ENCODE assay signal across 17 cellular contexts in genomic region chr1:53733975-53734649, GRCh38.
A peak's percentile ranks its signal among the peaks of the same experiment; 100 is the strongest.
DNase-seq lines count a peak whose midpoint lies in the region; ATAC-seq and TF ChIP-seq lines count a peak whose summit lies in the region.
"Had no signal": no experiment of that assay in that cellular context is flagged by ENCODE, and none has a peak within 500 bp of the region (broad histone marks: within the 10 kb centered on the region; RNA-seq: fewer than 3 reads in every experiment).

No MANE protein-coding gene starts in this region.

- H3K4me3 ChIP-seq in KMS-11 (IDR thresholded peaks at IDR 0.05; ENCODE audit: insufficient read depth, low read depth, low read length), result peak overlapping the region; percentile 52
- peak overlapping the region; percentile 6 for H3K4me3 ChIP-seq in astrocyte of the spinal cord (ENCODE audit: low read depth, low read length)
- H3K4me3 ChIP-seq in tibial artery, result no peak overlapping the region
- H3K4me3 ChIP-seq: SK-N-MC, uterus had no signal

- H3K9ac ChIP-seq in KMS-11, result peak overlapping the region; percentile 35; the same call in 1 of the 2 replicates
- H3K9ac ChIP-seq: parathyroid adenoma had no signal

- H3K36me3 Mint-ChIP-seq in nephron (ENCODE audit: low read depth), result no peaks in the 10 kb centered on the region

- H4K20me1 ChIP-seq in KMS-11 (ENCODE audit: insufficient read depth), result no peaks in the 10 kb centered on the region

- no peak overlapping the region for H3K4me3 Mint-ChIP-seq in nephron
- H3K4me3 Mint-ChIP-seq: activated B cell treated with CpG ODN at 0.5 μM for 24 hours; activated naive CD8-positive, alpha-beta T cell treated with anti-CD3 and anti-CD28 coated beads, Interleukin-2, amount 50 U/mL, for 24 hours had no signal

- DNase-seq in AG20443 (ENCODE audit: low spot score) (peak; percentile 57), astrocyte of the spinal cord (ENCODE audit: low read depth, low spot score) (peak; percentile 89), tibial artery (no peak), amygdala (lab: John Stamatoyannopoulos, UW) (no peak)
- no peak for DNase-seq in stimulated activated CD8-positive, alpha-beta memory T cell treated with anti-CD3 and anti-CD28 coated beads, Interleukin-4, amount 100 ng/mL, for 48 hours
- DNase-seq: activated B cell treated with CpG ODN at 0.5 μM for 24 hours; activated naive CD8-positive, alpha-beta T cell treated with anti-CD3 and anti-CD28 coated beads, Interleukin-2, amount 50 U/mL, for 24 hours; activated T-cell treated with anti-CD3 and anti-CD28 coated beads for 4 hours; cortex of kidney; midbrain; NCI-H2081; uterus had no signal

- H3K27me3 ChIP-seq in KMS-11 (ENCODE audit: insufficient read depth, low read depth) (no peaks in the 10 kb centered on the region), tibial artery (peaks cover 0 to 52% of the 10 kb centered on the region in 2 donors)
- H3K27me3 ChIP-seq: uterus had no signal

- in situ Hi-C loops in astrocyte of the spinal cord (cut with HindIII; ENCODE audit: low sequenced_read_pairs), result no loop called here

- H3K9me3 Mint-ChIP-seq in nephron, result no peaks in the 10 kb centered on the region
- H3K9me3 Mint-ChIP-seq: activated B cell treated with CpG ODN at 0.5 μM for 24 hours; activated naive CD8-positive, alpha-beta T cell treated with anti-CD3 and anti-CD28 coated beads, Interleukin-2, amount 50 U/mL, for 24 hours had no signal

- no peaks in the 10 kb centered on the region for H3K9me3 ChIP-seq in tibial artery
- H3K9me3 ChIP-seq: uterus had no signal

- peaks cover 84% of the 10 kb centered on the region for H3K27me3 Mint-ChIP-seq in nephron (ENCODE audit: low read depth)

- H3K4me1 Mint-ChIP-seq in nephron, result peaks cover 47% of the 10 kb centered on the region

- peaks cover 58% of the 10 kb centered on the region for H3K4me1 ChIP-seq in KMS-11 (ENCODE audit: low read depth, poor library complexity, severe bottlenecking)
- peaks cover 4 to 16% (median 14%) of the 10 kb centered on the region in 4 donors for H3K4me1 ChIP-seq in tibial artery
- H3K4me1 ChIP-seq: parathyroid adenoma had no signal

- intact Hi-C loops in tibial artery (cut with DNase I; ENCODE audit: low total_unique reads), result loop anchor here (2.0 kb wide), 1 partner anchor 55 kb away; no protein-coding TSS in a partner anchor

- TF ChIP-seq CTCF in KMS-11 (conservative IDR thresholded peaks at IDR 0.05; ENCODE audit: low read depth, low read length) (no peak), astrocyte of the spinal cord (IDR thresholded peaks at IDR 0.05; ENCODE audit: low read depth, low read length) (no peak), nephron (IDR thresholded peaks at IDR 0.05; ENCODE audit: unreplicated experiment in 3 of 3) (no peak), tibial artery (IDR thresholded peaks at IDR 0.05) (no peak)

- peak overlapping the region in 2 of 3 experiments; percentile 27 to 53 for H3K27ac Mint-ChIP-seq in nephron
- H3K27ac Mint-ChIP-seq: activated B cell treated with CpG ODN at 0.5 μM for 24 hours; activated naive CD8-positive, alpha-beta T cell treated with anti-CD3 and anti-CD28 coated beads, Interleukin-2, amount 50 U/mL, for 24 hours had no signal

- peak overlapping the region; percentile 77 for H3K4me2 ChIP-seq in KMS-11

- no peaks in the 10 kb centered on the region for H3K36me3 ChIP-seq in KMS-11 (ENCODE audit: insufficient read depth)
- H3K36me3 ChIP-seq in tibial artery, result no peaks in the 10 kb centered on the region
- H3K36me3 ChIP-seq: uterus had no signal

- H2AFZ ChIP-seq in KMS-11 (ENCODE audit: low read depth), result peak overlapping the region; percentile 63
- H2AFZ ChIP-seq: parathyroid adenoma had no signal

- H3K79me2 ChIP-seq in KMS-11 (ENCODE audit: insufficient read depth, low read depth), result peaks cover 10% of the 10 kb centered on the region; the same call in 1 of the 2 replicates
- H3K79me2 ChIP-seq: parathyroid adenoma had no signal

- H3K27ac ChIP-seq in KMS-11 (peak overlapping the region; percentile 83), tibial artery (no peak overlapping the region)
- H3K27ac ChIP-seq: parathyroid adenoma, SK-N-MC, uterus had no signal

- ATAC-seq in HG03097 (IDR thresholded peaks at IDR 0.05; ENCODE audit: low FRiP score, unreplicated experiment), result no peak
- ATAC-seq: activated naive CD8-positive, alpha-beta T cell treated with anti-CD3 and anti-CD28 coated beads, Interleukin-2, amount 50 U/mL, for 24 hours had no signal

Comparison
In these comparisons a context has a peak if more than half of its experiments do, and no peak if none do; other contexts are left out.
1. DNase-seq: peak in AG20443 (single experiment) and astrocyte of the spinal cord (single experiment); none in tibial artery (0 of 2), stimulated activated CD8-positive, alpha-beta memory T cell treated with anti-CD3 and anti-CD28 coated beads, Interleukin-4, amount 100 ng/mL, for 48 hours (single experiment) and amygdala (0 of 56).
2. H3K4me3 ChIP-seq: peak in KMS-11 (single experiment) and astrocyte of the spinal cord (single experiment); none in tibial artery (0 of 2).